In the genomic region with DNA sequence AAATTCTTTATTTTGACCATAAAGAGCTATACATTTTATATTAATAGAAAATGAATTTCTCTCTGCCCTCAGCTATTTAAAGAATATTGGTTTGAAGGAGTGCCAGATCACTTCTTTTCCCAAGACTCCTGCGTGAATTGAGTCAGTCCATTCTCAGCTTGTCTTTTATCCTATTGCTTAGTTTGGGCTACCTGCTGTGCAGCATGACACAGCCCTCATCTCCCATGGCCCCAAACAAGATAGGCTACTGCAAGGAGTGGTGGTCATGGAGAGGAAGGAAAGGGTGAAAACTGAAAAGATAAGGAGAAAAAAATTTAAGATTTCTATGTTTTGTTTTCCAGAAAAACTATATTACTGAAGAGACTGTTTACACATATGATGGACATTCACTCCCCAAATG, we compare ENCODE assay signal across 23 cellular contexts. TPM values are rescaled to one million over a fixed set of nuclear protein-coding genes. Genes with fewer than 3 reads are reported as not detected.
DNase-seq lines count a peak whose midpoint lies in the region; ATAC-seq, FAIRE-seq and TF ChIP-seq lines count a peak whose summit lies in the region.
"Had no signal": no experiment of that assay in that cellular context is flagged by ENCODE, and none has a peak within 500 bp of the region (broad histone marks: within the 10 kb centered on the region; RNA-seq: fewer than 3 reads in every experiment).

No MANE protein-coding gene starts in this region.

- peaks cover 6% of the 10 kb centered on the region; the same call in 1 of the 2 replicates for H3K4me1 ChIP-seq in GM23338 (ENCODE audit: insufficient read depth)
- H3K4me1 ChIP-seq in K562 (replicated peaks in 1 of 2; ENCODE audit: control insufficient read depth in 2 of 2, insufficient read depth in 2 of 2, low read length in 2 of 2), result no peaks in the 10 kb centered on the region
- peaks cover 19% of the 10 kb centered on the region for H3K4me1 ChIP-seq in endodermal cell (ENCODE audit: control insufficient read depth, insufficient read depth, low read length)
- H3K4me1 ChIP-seq: BLaER1 had no signal

- H2AFZ ChIP-seq in GM23338, result no peak overlapping the region
- H2AFZ ChIP-seq in K562 (ENCODE audit: low read depth, low read length), result no peak overlapping the region

- H3K4me1 Mint-ChIP-seq in GM23338 (peaks cover 9% of the 10 kb centered on the region), endodermal cell (peaks cover 40% of the 10 kb centered on the region)
- peaks cover 7% of the 10 kb centered on the region for H3K4me1 Mint-ChIP-seq in T-helper 2 cell treated with Interferon-gamma antibody and Interleukin-4, amounts not matched to agents 5 μg/mL and 100 μg/mL, for 36 hours (ENCODE audit: low read depth)

- ATAC-seq in GM23338 (peak; percentile 66; the same call in 2 of the 3 replicates), K562 (peak; percentile 68)
- ATAC-seq: GM12878, HCT116 had no signal

- CTCF ChIA-PET in K562 (lab: Yijun Ruan, JAX; ENCODE audit: low intra/inter-chr PET ratio), result interaction anchor here (0.6 kb wide), 1 partner anchor 100 kb away, joined by 3 read pairs; no protein-coding TSS in a partner anchor

- H3K27ac Mint-ChIP-seq in GM23338 (no peak overlapping the region; the same call in 1 of the 2 replicates), endodermal cell (no peak overlapping the region)
- no peak overlapping the region for H3K27ac Mint-ChIP-seq in T-helper 2 cell treated with Interferon-gamma antibody and Interleukin-4, amounts not matched to agents 5 μg/mL and 100 μg/mL, for 36 hours
- H3K27ac Mint-ChIP-seq: B cell; CD4-positive, alpha-beta T cell; CD8-positive, alpha-beta memory T cell; H9 had no signal

- H3K36me3 Mint-ChIP-seq in GM23338 (ENCODE audit: low read depth), result 0 out of 3 replicates have a peak, but pooled peaks cover 5% of the 10 kb centered on the region
- H3K36me3 Mint-ChIP-seq in endodermal cell (ENCODE audit: low read depth), result no peaks in the 10 kb centered on the region
- no peaks in the 10 kb centered on the region for H3K36me3 Mint-ChIP-seq in T-helper 2 cell treated with Interferon-gamma antibody and Interleukin-4, amounts not matched to agents 5 μg/mL and 100 μg/mL, for 36 hours (ENCODE audit: low read depth)

- DNase-seq in GM23338 (ENCODE audit: low spot score) (no peak), K562 (ENCODE audit: extremely low read depth in 1 of 4, low spot score in 3 of 4) (peak in 2 of 4 experiments; percentile 26 to 41), endodermal cell (peak; percentile 57), GM19240 (ENCODE audit: insufficient read length, low spot score) (no peak), CD1c-positive myeloid dendritic cell (ENCODE audit: extremely low spot score) (no peak)
- DNase-seq in T-helper 2 cell treated with Interferon-gamma antibody and Interleukin-4, amounts not matched to agents 5 μg/mL and 100 μg/mL, for 36 hours (ENCODE audit: low spot score), result no peak
- DNase-seq: CD4-positive, alpha-beta T cell; CD8-positive, alpha-beta memory T cell; DMS 273 treated with DMSO at 0.1 percent for 48 hours; DMS79; EL; GDM1; H9 had no signal

- H4K20me1 ChIP-seq in GM23338 (replicated peaks; ENCODE audit: insufficient read depth) (no peaks in the 10 kb centered on the region), K562 (replicated peaks; ENCODE audit: control insufficient read depth, insufficient read depth, low read length) (no peaks in the 10 kb centered on the region)
- H4K20me1 ChIP-seq: BLaER1 had no signal

- no peaks in the 10 kb centered on the region for H3K9me1 ChIP-seq in K562 (ENCODE audit: control insufficient read depth, insufficient read depth, low read length)

- H3K27me3 Mint-ChIP-seq in GM23338 (ENCODE audit: insufficient read depth, low read depth, poor library complexity) (peaks cover 7% of the 10 kb centered on the region), endodermal cell (ENCODE audit: insufficient read depth) (peaks cover 7% of the 10 kb centered on the region)
- no peaks in the 10 kb centered on the region for H3K27me3 Mint-ChIP-seq in T-helper 2 cell treated with Interferon-gamma antibody and Interleukin-4, amounts not matched to agents 5 μg/mL and 100 μg/mL, for 36 hours (ENCODE audit: low read depth)
- H3K27me3 Mint-ChIP-seq: B cell; CD4-positive, alpha-beta T cell; CD8-positive, alpha-beta memory T cell had no signal

- TF ChIP-seq CTCF in GM23338 (conservative IDR thresholded peaks at IDR 0.05; ENCODE audit: low read depth in 2 of 2), result no peak
- TF ChIP-seq CTCF in K562 (IDR thresholded peaks at IDR 0.05 in 2 of 3, conservative IDR thresholded peaks at IDR 0.05 in 1 of 3; ENCODE audit: insufficient read depth in 2 of 3, low read depth in 1 of 3, low read length in 3 of 3), result no peak
- no peak for TF ChIP-seq CTCF in endodermal cell (conservative IDR thresholded peaks at IDR 0.05)

- no peaks in the 10 kb centered on the region for H3K9me3 Mint-ChIP-seq in GM23338
- H3K9me3 Mint-ChIP-seq in endodermal cell, result no peaks in the 10 kb centered on the region
- H3K9me3 Mint-ChIP-seq in T-helper 2 cell treated with Interferon-gamma antibody and Interleukin-4, amounts not matched to agents 5 μg/mL and 100 μg/mL, for 36 hours, result peaks cover 5% of the 10 kb centered on the region
- H3K9me3 Mint-ChIP-seq: CD4-positive, alpha-beta T cell; CD8-positive, alpha-beta memory T cell; H9 had no signal

- H3K9ac ChIP-seq in K562 (ENCODE audit: insufficient read depth in 1 of 2, low read depth in 2 of 2, low read length in 2 of 2) (no peak overlapping the region), endodermal cell (ENCODE audit: extremely low read depth, low read length, poor library complexity, severe bottlenecking) (no peak overlapping the region)
- H3K9ac ChIP-seq: BLaER1 had no signal

- H3K36me3 ChIP-seq in GM23338 (ENCODE audit: insufficient read depth) (no peaks in the 10 kb centered on the region), K562 (ENCODE audit: control insufficient read depth, insufficient read depth, low read length) (no peaks in the 10 kb centered on the region), endodermal cell (ENCODE audit: control insufficient read depth, insufficient read depth, low read length) (no peaks in the 10 kb centered on the region)
- H3K36me3 ChIP-seq: BLaER1 had no signal

- H3K27ac ChIP-seq in GM23338 (ENCODE audit: low read depth) (no peak overlapping the region), K562 (ENCODE audit: extremely low read depth, low read depth, low read length) (no peak overlapping the region), endodermal cell (ENCODE audit: low read depth, low read length) (no peak overlapping the region)
- H3K27ac ChIP-seq: 22Rv1, BLaER1, C4-2B had no signal

- TF ChIP-seq POLR2A in K562 (conservative IDR thresholded peaks at IDR 0.05), result no peak

- in situ Hi-C loops in K562 (cut with MboI), result no loop called here

- H3K4me2 ChIP-seq in GM23338 (no peak overlapping the region), K562 (ENCODE audit: insufficient read depth, low read length) (no peak overlapping the region)
- H3K4me2 ChIP-seq: BLaER1 had no signal

- H3K9me3 ChIP-seq in K562 (replicated peaks; ENCODE audit: control insufficient read depth, insufficient read depth, low read depth, low read length) (no peaks in the 10 kb centered on the region), endodermal cell (ENCODE audit: control insufficient read depth, low read length) (no peaks in the 10 kb centered on the region)
- H3K9me3 ChIP-seq: BLaER1 had no signal

- H3F3A ChIP-seq in GM23338 (replicated peaks; ENCODE audit: low read depth), result no peaks in the 10 kb centered on the region

- BruUV-seq in K562 (replicated peaks; lab: Mats Ljungman, UMichigan), result no TSS peak

- intact Hi-C loops in K562 (cut with micrococcal nuclease), result no loop called here

- POLR2A ChIA-PET in K562 (lab: Yijun Ruan, JAX), result interaction anchor here (2.5 kb wide), 1 partner anchor 9 kb away, joined by 17 read pairs; the partner anchor contains the start of gene FBXO11

- TF ChIP-seq RAD21 in K562 (CRISPR knock-in tag; conservative IDR thresholded peaks at IDR 0.05 in 1 of 2, IDR thresholded peaks at IDR 0.05 in 1 of 2), result no peak

- no peak overlapping the region for H3K4me3 ChIP-seq in GM23338
- H3K4me3 ChIP-seq in K562, result no peak overlapping the region
- no peak overlapping the region for H3K4me3 ChIP-seq in endodermal cell (ENCODE audit: low read length)
- H3K4me3 ChIP-seq: BLaER1, GM12878 had no signal

- no peaks in the 10 kb centered on the region for H3K27me3 ChIP-seq in GM23338 (ENCODE audit: insufficient read depth)
- H3K27me3 ChIP-seq in K562 (ENCODE audit: control insufficient read depth in 2 of 2, insufficient read depth in 2 of 2, low read length in 2 of 2), result no peaks in the 10 kb centered on the region
- no peaks in the 10 kb centered on the region for H3K27me3 ChIP-seq in endodermal cell (ENCODE audit: control insufficient read depth, insufficient read depth, low read length, poor library complexity, severe bottlenecking)
- H3K27me3 ChIP-seq: BLaER1 had no signal

- FAIRE-seq in K562 (lab: Jason Lieb, UNC), result no peak
- FAIRE-seq: A204.1, D721Med, GM12878, GM19239, H1 had no signal

- no peak for TF ChIP-seq EP300 in K562 (IDR thresholded peaks at IDR 0.05; ENCODE audit: low read length)

- no peak overlapping the region for H3K4me3 Mint-ChIP-seq in GM23338
- no peak overlapping the region for H3K4me3 Mint-ChIP-seq in endodermal cell
- H3K4me3 Mint-ChIP-seq in T-helper 2 cell treated with Interferon-gamma antibody and Interleukin-4, amounts not matched to agents 5 μg/mL and 100 μg/mL, for 36 hours, result no peak overlapping the region
- H3K4me3 Mint-ChIP-seq: B cell; CD4-positive, alpha-beta T cell; CD8-positive, alpha-beta memory T cell; H9 had no signal

- no peaks in the 10 kb centered on the region for H3K9me2 ChIP-seq in GM23338 (ENCODE audit: insufficient read depth)

- no peaks in the 10 kb centered on the region for H3K79me2 ChIP-seq in GM23338 (replicated peaks; ENCODE audit: insufficient read depth)
- H3K79me2 ChIP-seq in K562 (ENCODE audit: control insufficient read depth, insufficient read depth, low read length), result no peaks in the 10 kb centered on the region

- 0% methylated on average over 1 of the region's 1 CpG for WGBS in K562 (ENCODE audit: insufficient coverage, low coverage, missing lambda C conversion rate)
- WGBS in endodermal cell (ENCODE audit: insufficient coverage in 1 of 2, insufficient read length in 1 of 2), 2 experiments, result 21 to 50% methylated on average over 1 of the region's 1 CpG

RNA-seq across cellular contexts. Expression of gene FBXO11, which starts 10.1 kb away (rescaled TPM):
- total RNA-seq in GM23338 (2014; rRNA removed; shearing (Covaris generic)), result 52.7 and 53.1 TPM in 2 replicates
- polyA plus RNA-seq in GM23338 (2016; fragmentation: Nextera tagmentation; extraction: Ambion mirVana) (18.8 and 21.5 TPM in 2 replicates), K562 (2011; rRNA removed) (38.3 and 42.0 TPM in 2 replicates), K562 (2014; fragmentation: Illumina TruSeq; extraction: Trizol) (37.0 and 44.5 TPM in 2 replicates), K562 (2014; fragmentation: Nextera tagmentation; extraction: Ambion mirVana) (10 to 100 TPM in 1 of 2 experiments, 1 to 10 TPM in 1; 8.8 to 11.8 TPM), K562 (2014; rRNA removed) (23.1 and 34.9 TPM in 2 replicates)
- 50.8 and 180 TPM in 2 replicates for total RNA-seq in K562 (2011; cell fraction: chromatin; rRNA removed; ENCODE audit: low replicate concordance)
- total RNA-seq in K562 (2011; cell fraction: nucleolus; rRNA removed), result 23.8 and 31.2 TPM in 2 replicates
- total RNA-seq in K562 (2011; cell fraction: nucleoplasm; rRNA removed), result 66.1 and 83.2 TPM in 2 replicates
- total RNA-seq in K562 (2014; rRNA removed) (18.5 and 24.1 TPM in 2 replicates), K562 (2014; rRNA removed; fragmentation: Illumina TruSeq; extraction: Trizol) (23.3 and 26.0 TPM in 2 replicates), K562 (2015; rRNA removed; fragmentation: Illumina TruSeq; extraction: Trizol) (19.6 and 20.5 TPM in 2 replicates), K562 (2021) (39.7 and 40.7 TPM in 2 replicates), endodermal cell (10 to 100 TPM; 71.9 to 84.5 TPM)
- 15.8 and 27.3 TPM in 2 replicates for polyA plus RNA-seq in K562 (2011; cell fraction: cytosol; rRNA removed)
- 81.8 and 111 TPM in 2 replicates for polyA plus RNA-seq in K562 (2011; cell fraction: nucleus; rRNA removed)
- polyA plus RNA-seq in K562 (2012), result 31.6 and 35.1 TPM in 2 replicates
- polyA minus RNA-seq in K562 (2011; rRNA and poly(A)+ RNA removed), result 61.7 and 67.6 TPM in 2 replicates
- polyA minus RNA-seq in K562 (2011; cell fraction: cytosol; rRNA and poly(A)+ RNA removed), result 35.0 and 42.2 TPM in 2 replicates
- polyA minus RNA-seq in K562 (2011; cell fraction: nucleus; rRNA and poly(A)+ RNA removed), result 19.4 and 37.9 TPM in 2 replicates
- polyA plus RNA-seq in endodermal cell (2013, experiment 1 of 2), result 62.9 TPM
- polyA plus RNA-seq in endodermal cell (2013, experiment 2 of 2), result 60.6 TPM
